ENCODE assay signal across 16 cellular contexts in the genomic region with DNA sequence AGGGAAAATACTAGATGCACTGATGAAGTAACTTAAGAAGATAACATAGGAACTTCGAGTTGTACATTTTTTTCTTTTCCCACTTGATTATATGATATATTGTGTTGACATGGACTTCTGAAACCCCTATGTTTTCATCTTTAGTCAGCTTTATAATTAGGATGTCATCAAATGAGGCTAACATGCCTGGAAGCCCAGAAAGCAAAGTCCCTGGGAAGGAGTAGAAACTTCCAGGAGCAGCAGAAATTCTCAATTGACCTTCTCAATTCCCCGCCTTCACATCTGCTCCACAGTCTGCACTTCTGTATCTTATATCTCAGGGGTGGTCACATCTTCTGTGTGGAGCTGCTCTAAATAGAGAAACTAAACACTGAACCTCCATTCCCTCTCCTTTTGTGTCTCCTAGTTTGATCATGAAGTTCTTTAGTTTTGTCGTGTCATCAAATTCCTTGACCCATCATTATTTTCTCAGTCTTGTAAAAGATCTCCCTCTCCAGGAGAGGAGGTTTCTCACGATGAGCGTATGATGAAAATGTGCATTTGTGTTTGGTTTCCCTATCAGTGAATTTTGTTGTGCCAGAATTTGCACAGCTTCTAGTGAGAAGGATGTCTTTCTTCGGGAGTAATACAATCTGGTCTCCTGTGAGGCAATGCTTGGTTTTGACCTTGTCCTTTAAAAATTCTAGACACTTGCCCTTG.
DNase-seq lines count a peak whose midpoint lies in the region; ATAC-seq and TF ChIP-seq lines count a peak whose summit lies in the region.
"Had no signal": no experiment of that assay in that cellular context is flagged by ENCODE, and none has a peak within 500 bp of the region (broad histone marks: within the 10 kb centered on the region; RNA-seq: fewer than 3 reads in every experiment).

No MANE protein-coding gene starts in this region.

- in situ Hi-C loops in astrocyte of the spinal cord (cut with HindIII; ENCODE audit: low sequenced_read_pairs): no loop called here

- H3K4me3 ChIP-seq in astrocyte of the spinal cord (ENCODE audit: low read depth, low read length) (no peak overlapping the region), vagina (no peak overlapping the region)
- H3K4me3 ChIP-seq: GM23338, prostate gland, SK-N-MC, suprapubic skin had no signal

- H3K9me3 ChIP-seq in vagina: no peaks in the 10 kb centered on the region
- H3K9me3 ChIP-seq: prostate gland had no signal

- peak; percentile 32 for DNase-seq in DMS 273 (lab: John Stamatoyannopoulos, UW; ENCODE audit: unreplicated experiment)
- no peak for DNase-seq in DMS 273 treated with DMSO at 0.1 percent for 48 hours (lab: John Stamatoyannopoulos, UW)
- DNase-seq in astrocyte of the spinal cord (ENCODE audit: low read depth, low spot score): peak; percentile 31
- peak; percentile 74 for DNase-seq in kidney glomerular epithelial cell (lab: John Stamatoyannopoulos, UW)
- DNase-seq in vagina (ENCODE audit: extremely low spot score in 2 of 2): no peak
- DNase-seq in NCI-H446 (lab: John Stamatoyannopoulos, UW): no peak
- DNase-seq: activated CD8-positive, alpha-beta T cell treated with anti-CD3 and anti-CD28 coated beads, Interleukin-2, amount 10 ng/mL, durations not matched to agents 7 days and 5 days; activated effector memory CD4-positive, alpha-beta T cell treated with Interleukin-2 at 50 U/mL for 16 hours; NCI-H1105 had no signal

- no peak for ATAC-seq in HG03442 (IDR thresholded peaks at IDR 0.05; ENCODE audit: unreplicated experiment)
- no peak for ATAC-seq in HG02678 (IDR thresholded peaks at IDR 0.05; ENCODE audit: unreplicated experiment)
- ATAC-seq: activated CD8-positive, alpha-beta T cell treated with anti-CD3 and anti-CD28 coated beads, Interleukin-2, amount 10 ng/mL, durations not matched to agents 7 days and 5 days; GM23338 had no signal

- no peaks in the 10 kb centered on the region for H3K4me1 ChIP-seq in vagina
- H3K4me1 ChIP-seq: prostate gland, suprapubic skin had no signal

- H3K36me3 ChIP-seq in vagina: no peaks in the 10 kb centered on the region
- H3K36me3 ChIP-seq: prostate gland, suprapubic skin had no signal

- TF ChIP-seq POLR2A in vagina (IDR thresholded peaks at IDR 0.05): no peak

- TF ChIP-seq CTCF in astrocyte of the spinal cord (IDR thresholded peaks at IDR 0.05; ENCODE audit: low read depth, low read length): no peak
- no peak for TF ChIP-seq CTCF in vagina (IDR thresholded peaks at IDR 0.05)

- intact Hi-C loops in vagina (cut with DNase I): no loop called here

- no peaks in the 10 kb centered on the region for H3K27me3 ChIP-seq in vagina
- H3K27me3 ChIP-seq: suprapubic skin had no signal

- no peak overlapping the region for H3K27ac ChIP-seq in vagina
- H3K27ac ChIP-seq: 22Rv1, prostate gland, SK-N-MC, suprapubic skin had no signal

Comparison
In these comparisons a context has a peak if more than half of its experiments do, and no peak if none do; other contexts are left out.
1. DNase-seq: peak in DMS 273 (single experiment), astrocyte of the spinal cord (single experiment) and kidney glomerular epithelial cell (single experiment); none in DMS 273 treated with DMSO at 0.1 percent for 48 hours (single experiment), vagina (0 of 2) and NCI-H446 (0 of 2).